In genomic region chr12:25130741-25131188, GRCh38 we compare ENCODE assay signal across 8 cellular contexts.
DNase-seq lines count a peak whose midpoint lies in the region; ATAC-seq and TF ChIP-seq lines count a peak whose summit lies in the region.

No MANE protein-coding gene starts in this region.

- no peak overlapping the region for H3K27ac ChIP-seq in gastroesophageal sphincter

- in situ Hi-C loops in G401 (cut with HindIII; ENCODE audit: low sequenced_read_pairs) = no loop called here

- no peaks in the 10 kb centered on the region for H3K36me3 ChIP-seq in gastroesophageal sphincter

- TF ChIP-seq POLR2A in gastroesophageal sphincter (IDR thresholded peaks at IDR 0.05) = no peak

- H3K9me3 ChIP-seq in gastroesophageal sphincter = no peaks in the 10 kb centered on the region

- no peaks in the 10 kb centered on the region for H3K27me3 ChIP-seq in gastroesophageal sphincter

- peak; percentile 43 to 61 (median 46) for TF ChIP-seq CTCF in gastroesophageal sphincter (IDR thresholded peaks at IDR 0.05)

- no peak overlapping the region for H3K4me3 ChIP-seq in gastroesophageal sphincter

- peak; percentile 61 for DNase-seq in G401 (ENCODE audit: low spot score)
- DNase-seq in MV-4-11 (lab: John Stamatoyannopoulos, UW) = peak; percentile 43
- peak; percentile 87 for DNase-seq in SW480 (ENCODE audit: low spot score)
- DNase-seq in superior temporal gyrus (ENCODE audit: extremely low spot score) = peak; percentile 84
- no peak for DNase-seq in GDM1 (lab: John Stamatoyannopoulos, UW)

- ATAC-seq in gastroesophageal sphincter (no peak), HG03378 (IDR thresholded peaks at IDR 0.05; ENCODE audit: unreplicated experiment) (no peak), GM21825 (IDR thresholded peaks at IDR 0.05; ENCODE audit: unreplicated experiment) (no peak)

- no peak for TF ChIP-seq EP300 in gastroesophageal sphincter (IDR thresholded peaks at IDR 0.05)

- no peaks in the 10 kb centered on the region for H3K4me1 ChIP-seq in gastroesophageal sphincter
